6 cellular contexts compared by ENCODE assay signal in the genomic region with DNA sequence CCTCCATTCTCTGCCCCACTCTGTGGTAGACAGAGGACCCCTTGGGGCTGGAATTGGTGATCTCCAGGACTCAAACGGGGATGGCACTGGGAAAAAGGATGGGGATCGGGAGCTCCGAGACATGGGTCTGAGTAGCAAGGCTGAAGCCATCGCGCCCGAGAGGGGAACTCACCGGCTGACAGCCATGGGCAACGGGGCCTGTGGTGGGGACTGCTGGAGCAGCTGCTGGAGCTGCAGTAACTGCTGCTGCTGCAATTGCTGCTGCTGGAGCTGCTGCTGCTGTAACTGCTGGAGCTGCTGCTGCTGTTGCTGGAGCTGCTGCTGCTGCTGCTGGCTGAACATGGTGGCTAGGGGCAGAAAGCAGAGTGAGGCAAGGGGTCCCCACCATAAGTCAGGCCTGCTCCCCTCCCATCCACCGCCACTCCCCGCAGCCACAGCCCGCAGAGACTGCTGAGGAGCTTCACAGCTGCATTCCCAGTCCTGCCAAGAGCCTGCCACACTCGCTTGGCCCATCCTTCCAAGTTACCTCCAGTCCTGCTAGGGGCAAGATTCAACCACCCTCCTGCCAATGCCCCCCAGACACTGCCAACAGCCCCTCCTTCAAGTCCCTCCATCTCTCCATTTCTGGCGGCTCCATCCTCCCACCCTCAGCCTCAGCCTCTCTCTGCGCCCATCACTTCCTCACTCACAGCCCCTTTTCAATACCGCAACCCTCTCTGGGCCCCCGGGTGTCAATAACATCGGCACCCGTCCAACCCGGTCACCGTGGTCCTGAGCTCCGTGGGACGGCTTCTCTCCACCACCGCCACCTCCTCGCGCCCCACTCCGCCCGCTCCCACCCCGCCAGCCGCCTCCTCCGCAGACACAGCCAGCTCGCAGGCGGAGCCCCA. TPM values are rescaled to one million over a fixed set of nuclear protein-coding genes. Genes with fewer than 3 reads are reported as not detected.
DNase-seq lines count a peak whose midpoint lies in the region; ATAC-seq and TF ChIP-seq lines count a peak whose summit lies in the region.

No MANE protein-coding gene starts in this region.

- peaks cover 23% of the 10 kb centered on the region for H3K36me3 Mint-ChIP-seq in activated CD4-positive, alpha-beta T cell treated with anti-CD3 and anti-CD28 coated beads for 36 hours (ENCODE audit: low read depth)
- H3K36me3 Mint-ChIP-seq in T-helper 2 cell treated with Interferon-gamma antibody and Interleukin-4, amounts not matched to agents 5 μg/mL and 100 μg/mL, for 36 hours (ENCODE audit: low read depth): peaks cover 28% of the 10 kb centered on the region

- no peaks in the 10 kb centered on the region for H3K27me3 Mint-ChIP-seq in activated CD4-positive, alpha-beta T cell treated with anti-CD3 and anti-CD28 coated beads for 36 hours
- H3K27me3 Mint-ChIP-seq in T-helper 2 cell treated with Interferon-gamma antibody and Interleukin-4, amounts not matched to agents 5 μg/mL and 100 μg/mL, for 36 hours (ENCODE audit: low read depth): no peaks in the 10 kb centered on the region

- POLR2A ChIA-PET in activated CD4-positive, alpha-beta T cell treated with anti-CD3 and anti-CD28 coated beads for 36 hours (lab: Charles Lee): interaction anchor here (0.6 kb wide), 2 partner anchors 86 to 1435 kb away, joined by 3 read pairs; a partner anchor contains a TSS

- H3K4me1 Mint-ChIP-seq in activated CD4-positive, alpha-beta T cell treated with anti-CD3 and anti-CD28 coated beads for 36 hours: peaks cover 28% of the 10 kb centered on the region
- H3K4me1 Mint-ChIP-seq in T-helper 2 cell treated with Interferon-gamma antibody and Interleukin-4, amounts not matched to agents 5 μg/mL and 100 μg/mL, for 36 hours (ENCODE audit: low read depth): peaks cover 21% of the 10 kb centered on the region

- CTCF ChIA-PET in activated CD4-positive, alpha-beta T cell treated with anti-CD3 and anti-CD28 coated beads for 36 hours (lab: Charles Lee): interaction anchor here (0.6 to 1.5 kb wide), 9 partner anchors 11 to 651 kb away, joined by 3 to 7 read pairs (median 3); a partner anchor contains a TSS

- ATAC-seq in activated CD4-positive, alpha-beta T cell treated with anti-CD3 and anti-CD28 coated beads for 36 hours: peak; percentile 41
- ATAC-seq in GM18520 (IDR thresholded peaks at IDR 0.05; ENCODE audit: unreplicated experiment): no peak

- H3K9me3 Mint-ChIP-seq in activated CD4-positive, alpha-beta T cell treated with anti-CD3 and anti-CD28 coated beads for 36 hours (ENCODE audit: low read depth): no peaks in the 10 kb centered on the region
- H3K9me3 Mint-ChIP-seq in T-helper 2 cell treated with Interferon-gamma antibody and Interleukin-4, amounts not matched to agents 5 μg/mL and 100 μg/mL, for 36 hours: no peaks in the 10 kb centered on the region

- H3K36me3 ChIP-seq in kidney epithelial cell (ENCODE audit: control insufficient read depth, insufficient read depth, low read length): peaks cover 3% of the 10 kb centered on the region

- peak overlapping the region; percentile 70 for H3K4me3 ChIP-seq in kidney epithelial cell (ENCODE audit: low read depth, low read length)

- DNase-seq in activated CD4-positive, alpha-beta T cell treated with anti-CD3 and anti-CD28 coated beads for 36 hours: peak; percentile 24
- no peak for DNase-seq in activated CD4-positive, alpha-beta T cell treated with anti-CD3 and anti-CD28 coated beads for 1 hour
- DNase-seq in T-helper 2 cell treated with Interferon-gamma antibody and Interleukin-4, amounts not matched to agents 5 μg/mL and 100 μg/mL, for 36 hours (ENCODE audit: low spot score): no peak
- DNase-seq in kidney epithelial cell (ENCODE audit: low read depth) (no peak), ureter (ENCODE audit: low spot score) (no peak)

- no peak for TF ChIP-seq CTCF in kidney epithelial cell (IDR thresholded peaks at IDR 0.05; ENCODE audit: insufficient read depth, low read length, poor library complexity, severe bottlenecking)

- peak overlapping the region; percentile 87 for H3K4me3 Mint-ChIP-seq in activated CD4-positive, alpha-beta T cell treated with anti-CD3 and anti-CD28 coated beads for 36 hours
- peak overlapping the region; percentile 98 for H3K4me3 Mint-ChIP-seq in T-helper 2 cell treated with Interferon-gamma antibody and Interleukin-4, amounts not matched to agents 5 μg/mL and 100 μg/mL, for 36 hours

- peak overlapping the region; percentile 85 for H3K27ac Mint-ChIP-seq in activated CD4-positive, alpha-beta T cell treated with anti-CD3 and anti-CD28 coated beads for 36 hours
- peak overlapping the region; percentile 92 for H3K27ac Mint-ChIP-seq in T-helper 2 cell treated with Interferon-gamma antibody and Interleukin-4, amounts not matched to agents 5 μg/mL and 100 μg/mL, for 36 hours

- intact Hi-C loops in activated CD4-positive, alpha-beta T cell treated with anti-CD3 and anti-CD28 coated beads for 36 hours (cut with DNase I, micrococcal nuclease): loop anchor here (1.0 to 5.0 kb wide), 6 partner anchors 13 to 151 kb away; a partner anchor contains a TSS

- no peaks in the 10 kb centered on the region for H3K27me3 ChIP-seq in kidney epithelial cell (ENCODE audit: control insufficient read depth, insufficient read depth, low read length)

RNA-seq across cellular contexts. Expression of a gene that starts 0.6 kb away (rescaled TPM):
- 100 to 1,000 TPM in 1 of 2 experiments, 10 to 100 TPM in 1; 79.5 to 110 TPM for total RNA-seq in activated CD4-positive, alpha-beta T cell treated with anti-CD3 and anti-CD28 coated beads for 36 hours
- total RNA-seq in kidney epithelial cell (56.9 and 103 TPM in 2 replicates), ureter (134 TPM)

RNA-seq across cellular contexts. Expression of a gene that starts 12.4 kb away (rescaled TPM):
- under 1 TPM; 0.50 to 0.72 TPM for total RNA-seq in activated CD4-positive, alpha-beta T cell treated with anti-CD3 and anti-CD28 coated beads for 36 hours
- total RNA-seq in kidney epithelial cell (16.2 and 20.5 TPM in 2 replicates), ureter (31.4 TPM)

RNA-seq across cellular contexts. Expression of a gene that starts 30.7 kb away (rescaled TPM):
- total RNA-seq in activated CD4-positive, alpha-beta T cell treated with anti-CD3 and anti-CD28 coated beads for 36 hours: 10 to 100 TPM; 64.4 to 68.5 TPM
- total RNA-seq in kidney epithelial cell (406 and 420 TPM in 2 replicates), ureter (179 TPM)

RNA-seq across cellular contexts. Expression of a gene that starts 41.5 kb away (rescaled TPM):
- total RNA-seq in activated CD4-positive, alpha-beta T cell treated with anti-CD3 and anti-CD28 coated beads for 36 hours: not detected
- 233 and 283 TPM in 2 replicates for total RNA-seq in kidney epithelial cell
- 143 TPM for total RNA-seq in ureter
